In the genomic region with DNA sequence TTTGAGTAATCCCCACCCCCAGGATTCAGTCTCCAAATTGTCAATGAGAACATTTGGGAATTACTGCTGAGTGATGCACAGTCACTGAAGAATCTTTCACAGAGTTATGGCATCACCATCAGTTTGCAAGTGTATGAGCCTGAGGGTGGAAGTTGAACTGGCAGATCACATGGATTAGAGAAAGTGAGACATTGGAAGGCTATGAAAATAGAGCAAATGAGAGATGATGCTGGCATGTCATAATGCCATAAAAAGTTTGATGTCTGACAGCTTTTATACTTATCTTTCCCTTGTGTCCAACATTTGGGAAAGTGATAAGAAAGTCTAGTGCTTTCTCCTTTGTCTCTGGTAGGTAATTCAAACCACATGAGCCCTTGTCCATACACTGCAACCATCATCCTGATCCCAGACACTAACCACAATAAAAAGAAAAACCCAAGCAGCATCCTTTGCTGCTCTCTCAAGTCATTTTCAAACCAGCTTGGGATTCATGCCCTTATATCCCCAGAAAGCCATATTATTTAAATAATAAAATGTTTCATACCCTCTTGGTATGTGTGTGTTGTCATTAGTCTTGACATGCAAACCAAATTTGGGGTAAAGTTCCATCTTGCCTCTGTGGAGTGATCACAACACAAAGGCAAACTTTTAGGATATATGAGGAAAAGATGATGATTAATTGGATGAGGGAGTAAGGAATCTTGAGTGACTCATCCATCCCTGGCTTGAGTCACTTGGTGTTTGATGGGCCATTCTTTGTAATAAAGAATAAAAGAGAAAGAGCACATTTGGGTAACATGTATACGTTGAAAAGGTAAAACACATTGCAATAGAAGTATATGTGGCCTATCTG, we compare ENCODE assay signal across 1 cellular context.
TF ChIP-seq lines count a peak whose summit lies in the region.

No MANE protein-coding gene starts in this region.

TF ChIP-seq in endothelial cell of umbilical vein, 7 proteins besides CTCF, POLR2A, EP300 and RAD21:
- TF ChIP-seq FOS (IDR thresholded peaks at IDR 0.05; ENCODE audit: borderline replicate concordance, insufficient read depth, low read length) = peak; percentile 54
- TF ChIP-seq JUN (IDR thresholded peaks at IDR 0.05; ENCODE audit: borderline replicate concordance, insufficient read depth, insufficient read length, low read depth) = peak; percentile 21
- TF ChIP-seq, protein P1, sequence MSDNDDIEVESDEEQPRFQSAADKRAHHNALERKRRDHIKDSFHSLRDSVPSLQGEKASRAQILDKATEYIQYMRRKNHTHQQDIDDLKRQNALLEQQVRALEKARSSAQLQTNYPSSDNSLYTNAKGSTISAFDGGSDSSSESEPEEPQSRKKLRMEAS (IDR thresholded peaks at IDR 0.05; ENCODE audit: insufficient read depth, insufficient read length) = no peak
